Comparison of ENCODE assay signal across 28 cellular contexts in the genomic region with DNA sequence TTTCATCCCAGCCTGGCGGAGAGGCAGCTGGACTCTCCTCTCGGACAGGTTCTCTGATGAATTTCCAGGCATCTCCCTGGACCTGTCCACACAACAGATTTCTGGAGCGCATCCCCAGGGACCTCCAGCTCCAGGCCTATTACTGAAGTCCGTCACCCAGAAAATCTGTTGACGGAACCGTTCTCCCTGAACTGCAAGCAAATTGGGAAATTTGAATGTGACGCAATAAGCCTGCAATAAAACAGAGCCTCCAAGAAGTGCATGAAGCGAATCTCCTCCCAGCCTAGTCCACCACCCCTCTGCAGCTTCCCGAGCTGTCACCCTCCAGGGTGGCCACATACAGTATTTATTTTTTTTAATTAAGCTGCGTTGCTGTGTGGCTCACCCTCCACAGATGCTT.
DNase-seq lines count a peak whose midpoint lies in the region; FAIRE-seq and TF ChIP-seq lines count a peak whose summit lies in the region.
"Had no signal": no experiment of that assay in that cellular context is flagged by ENCODE, and none has a peak within 500 bp of the region (broad histone marks: within the 10 kb centered on the region; RNA-seq: fewer than 3 reads in every experiment).

No MANE protein-coding gene starts in this region.

- H3K18ac ChIP-seq in H1 (ENCODE audit: extremely low read depth, low read length): no peak overlapping the region

- H3K23ac ChIP-seq in H1 (ENCODE audit: insufficient read length): no peak overlapping the region

- peak; percentile 86 for DNase-seq in NB4 (ENCODE audit: low read depth)
- DNase-seq in H1 (ENCODE audit: low read depth in 1 of 2, low spot score in 2 of 2): no peak
- DNase-seq in nephron progenitor cell: no peak
- DNase-seq in GM19239 (ENCODE audit: insufficient read length, low spot score): no peak
- no peak for DNase-seq in NCI-H1694 (lab: John Stamatoyannopoulos, UW)
- no peak for DNase-seq in T-helper 1 cell
- no peak for DNase-seq in DMS 273 (lab: John Stamatoyannopoulos, UW; ENCODE audit: unreplicated experiment)
- DNase-seq: activated CD4-positive, CD25-positive, alpha-beta regulatory T cell treated with anti-CD3 and anti-CD28 coated beads, Interleukin-2, amount 50 U/mL, for 72 hours; activated T-cell treated with anti-CD3 and anti-CD28 coated beads, Interleukin-2, amount 50 U/mL, for 1 hour; adrenal gland; AML-193; COR-L47; EL; endodermal cell; esophagus squamous epithelium; natural killer cell; NCI-H146; NCI-H2171 treated with DMSO at 0.1 percent for 48 hours; NCI-H524 treated with DMSO at 0.1 percent for 48 hours; OCI-M1; right cardiac atrium; stomach; SW 1271; transverse colon had no signal

- no peak for TF ChIP-seq POLR2A in NB4 (IDR thresholded peaks at IDR 0.05; ENCODE audit: extremely low read depth, insufficient read length)
- no peak for TF ChIP-seq POLR2A in H1 (IDR thresholded peaks at IDR 0.05; ENCODE audit: control extremely low read depth in 1 of 2, low read depth in 2 of 2, low read length in 2 of 2)

- no peak overlapping the region for H2AFZ ChIP-seq in H1 (ENCODE audit: low read length)

- 0 out of 2 replicates have a peak overlapping the region, but pooled peaks have one; percentile 72 for H2BK20ac ChIP-seq in H1 (ENCODE audit: low read length)

- H2BK12ac ChIP-seq in H1 (ENCODE audit: low read depth, low read length): no peak overlapping the region

- no peak overlapping the region for H2BK15ac ChIP-seq in H1 (ENCODE audit: low read length)

- H3K27me3 ChIP-seq in H1 (replicated peaks in 1 of 4; ENCODE audit: control insufficient read depth in 3 of 4, extremely low read depth in 1 of 4, insufficient read depth in 3 of 4, low read length in 3 of 4): no peaks in the 10 kb centered on the region; a peak in 1 of 7 replicates
- H3K27me3 ChIP-seq: adrenal gland had no signal

- no peaks in the 10 kb centered on the region for H3K9me3 Mint-ChIP-seq in nephron progenitor cell
- H3K9me3 Mint-ChIP-seq: endodermal cell, natural killer cell had no signal

- H3K9ac ChIP-seq in H1 (replicated peaks in 1 of 4; ENCODE audit: extremely low read depth in 1 of 4, low read depth in 3 of 4, low read length in 3 of 4): no peak overlapping the region
- H3K9ac ChIP-seq: parathyroid adenoma had no signal

- TF ChIP-seq CTCF in HEK293 (tag by site-specific recombination; IDR thresholded peaks at IDR 0.05) (no peak), NB4 (IDR thresholded peaks at IDR 0.05; ENCODE audit: low read depth, low read length) (no peak), H1 (IDR thresholded peaks at IDR 0.05; ENCODE audit: control extremely low read depth in 1 of 3, insufficient read depth in 1 of 3, low read depth in 1 of 3, low read length in 3 of 3) (no peak), nephron progenitor cell (IDR thresholded peaks at IDR 0.05) (no peak)

- no peak overlapping the region for H4K8ac ChIP-seq in H1 (ENCODE audit: extremely low read depth, insufficient read depth, low read length)

- H4K91ac ChIP-seq in H1 (replicated peaks; ENCODE audit: insufficient read length, low read length): no peak overlapping the region

- no peak overlapping the region for H3K56ac ChIP-seq in H1 (replicated peaks; ENCODE audit: insufficient read length, low read depth, low read length)

- H4K5ac ChIP-seq in H1 (ENCODE audit: insufficient read length, low read depth, low read length): no peak overlapping the region

- H3K36me3 Mint-ChIP-seq in nephron progenitor cell (ENCODE audit: low read depth): no peaks in the 10 kb centered on the region
- H3K36me3 Mint-ChIP-seq: natural killer cell had no signal

- POLR2A ChIA-PET in HEK293 (lab: Yijun Ruan, JAX): no interaction called here
- POLR2A ChIA-PET in H1 (lab: Charles Lee; ENCODE audit: partially characterized antibody): no interaction called here

- no peaks in the 10 kb centered on the region for H3K79me1 ChIP-seq in H1 (ENCODE audit: low read depth, low read length)

- no peak overlapping the region for H2BK5ac ChIP-seq in H1 (ENCODE audit: low read depth, low read length)

- H3K4me1 Mint-ChIP-seq in nephron progenitor cell: peaks cover 88% of the 10 kb centered on the region

- peaks cover 6% of the 10 kb centered on the region for H3K27me3 Mint-ChIP-seq in nephron progenitor cell (ENCODE audit: low read depth, poor library complexity)

- H3K4me2 ChIP-seq in H1 (ENCODE audit: insufficient read depth in 1 of 2, low read depth in 2 of 2, low read length in 2 of 2): no peak overlapping the region

- H3K27ac Mint-ChIP-seq in nephron progenitor cell: no peak overlapping the region
- H3K27ac Mint-ChIP-seq: endodermal cell, natural killer cell had no signal

- 89% methylated on average over 10 of the region's 10 CpGs; no CpG with 5 or more reads in 1 of the 2 experiments for WGBS in H1 (ENCODE audit: extremely low coverage in 1 of 2, insufficient coverage in 1 of 2, insufficient read length in 1 of 2, insufficient replicate concordance in 2 of 2, low coverage in 1 of 2, low lambda C conversion rate in 2 of 2, missing lambda C conversion rate in 1 of 2), 2 experiments

- FAIRE-seq in H1 (lab: Jason Lieb, UNC): no peak
- no peak for FAIRE-seq in GM19239 (lab: Jason Lieb, UNC)

- CTCF ChIA-PET in HEK293 (lab: Yijun Ruan, JAX): no interaction called here
- CTCF ChIA-PET in H1 (lab: Charles Lee; ENCODE audit: partially characterized antibody): interaction anchor here (0.6 kb wide), 1 partner anchor 46 kb away, joined by 3 read pairs; no protein-coding TSS in a partner anchor

- no peaks in the 10 kb centered on the region for H3K36me3 ChIP-seq in HEK293 (ENCODE audit: control insufficient read depth in 2 of 2, insufficient read depth in 1 of 2, low read length in 2 of 2)
- no peaks in the 10 kb centered on the region for H3K36me3 ChIP-seq in H1 (ENCODE audit: control insufficient read depth in 2 of 4, insufficient read depth in 4 of 4, low read length in 3 of 4)
- H3K36me3 ChIP-seq: adrenal gland, breast epithelium, esophagus squamous epithelium, stomach, transverse colon had no signal

- TF ChIP-seq EP300 in H1 (IDR thresholded peaks at IDR 0.05; ENCODE audit: borderline replicate concordance in 1 of 2, low read depth in 2 of 2, low read length in 2 of 2): no peak

- H4K20me1 ChIP-seq in H1 (replicated peaks in 1 of 2; ENCODE audit: control insufficient read depth in 1 of 2, insufficient read depth in 2 of 2, low read length in 2 of 2): no peaks in the 10 kb centered on the region

- H3K9me3 ChIP-seq in HEK293 (ENCODE audit: control insufficient read depth, insufficient read depth, low read depth, low read length): no peaks in the 10 kb centered on the region
- no peaks in the 10 kb centered on the region for H3K9me3 ChIP-seq in H1 (ENCODE audit: insufficient read depth in 2 of 2, low read depth in 1 of 2, low read length in 1 of 2)
- H3K9me3 ChIP-seq: adrenal gland, breast epithelium, esophagus squamous epithelium, stomach, transverse colon had no signal

- H2AK5ac ChIP-seq in H1 (ENCODE audit: low read depth, low read length): no peak overlapping the region

- H3K79me2 ChIP-seq in H1 (ENCODE audit: control insufficient read depth in 1 of 2, insufficient read depth in 2 of 2, low read length in 2 of 2): no peaks in the 10 kb centered on the region
- H3K79me2 ChIP-seq: parathyroid adenoma had no signal

- H3K4ac ChIP-seq in H1 (replicated peaks; ENCODE audit: insufficient read length, low read depth, low read length): no peak overlapping the region

- H3K14ac ChIP-seq in H1 (ENCODE audit: insufficient read length): no peak overlapping the region

- H3K4me1 ChIP-seq in HEK293 (ENCODE audit: control insufficient read depth, insufficient read depth, low read length) (peaks cover 27% of the 10 kb centered on the region), H1 (replicated peaks in 1 of 4; ENCODE audit: control insufficient read depth in 3 of 4, insufficient read depth in 4 of 4, low read length in 3 of 4) (peaks cover 11 to 34% (median 20%) of the 10 kb centered on the region in 4 experiments)

- no peak overlapping the region for H3K27ac ChIP-seq in HEK293 (ENCODE audit: extremely low read depth, low read depth, low read length)
- H3K27ac ChIP-seq in H1 (ENCODE audit: low read depth, low read length): no peak overlapping the region
- H3K27ac ChIP-seq: adrenal gland, breast epithelium, coronary artery, esophagus squamous epithelium, stomach, transverse colon had no signal

- H3K4me3 ChIP-seq in HEK293 (ENCODE audit: low read depth, low read length): no peak overlapping the region
- H3K4me3 ChIP-seq in NB4 (ENCODE audit: low read depth, low read length): no peak overlapping the region
- no peak overlapping the region for H3K4me3 ChIP-seq in H1 (ENCODE audit: extremely low read depth in 1 of 4, insufficient read depth in 2 of 4, low read depth in 3 of 4, low read length in 4 of 4)
- H3K4me3 ChIP-seq: adrenal gland, breast epithelium, coronary artery, esophagus squamous epithelium, stomach, transverse colon had no signal

- no peak for TF ChIP-seq RAD21 in H1 (IDR thresholded peaks at IDR 0.05 in 1 of 2, conservative IDR thresholded peaks at IDR 0.05 in 1 of 2; ENCODE audit: low read depth in 2 of 2, low read length in 2 of 2)

- H2BK120ac ChIP-seq in H1 (replicated peaks; ENCODE audit: low read depth, low read length): no peak overlapping the region

- peaks cover 4% of the 10 kb centered on the region; the same call in 1 of the 2 replicates for H3K23me2 ChIP-seq in H1 (ENCODE audit: low read depth, low read length)

- H3K4me3 Mint-ChIP-seq in nephron progenitor cell: peak overlapping the region; percentile 20
- H3K4me3 Mint-ChIP-seq: endodermal cell, natural killer cell had no signal

TF ChIP-seq in HEK293, 187 proteins besides CTCF, POLR2A, EP300 and RAD21 (continues in another document):
- TF ChIP-seq ZBTB17 (tag by site-specific recombination; IDR thresholded peaks at IDR 0.05): 0 out of 2 replicates have a peak, but pooled peaks have one; percentile 14
- no peak for TF ChIP-seq ZNF488 (tag by site-specific recombination; IDR thresholded peaks at IDR 0.05)

TF ChIP-seq in H1, 55 proteins besides CTCF, POLR2A, EP300 and RAD21:
- TF ChIP-seq BCL11A (IDR thresholded peaks at IDR 0.05; ENCODE audit: low read depth in 2 of 2, low read length in 2 of 2) (no peak), CEBPB (IDR thresholded peaks at IDR 0.05; ENCODE audit: low read depth, low read length) (peak; percentile 56; the same call in 1 of the 2 replicates), TBP (IDR thresholded peaks at IDR 0.05; ENCODE audit: low read depth, low read length) (no peak), GTF2F1 (IDR thresholded peaks at IDR 0.05; ENCODE audit: borderline replicate concordance, low read depth, low read length) (no peak), ASH2L (IDR thresholded peaks at IDR 0.05; ENCODE audit: low read length) (no peak), CHD2 (IDR thresholded peaks at IDR 0.05; ENCODE audit: low read length) (no peak)
TF ChIP-seq in H1: peak in this region for 1.
